Comparison of ENCODE assay signal across 19 cellular contexts in the genomic region with DNA sequence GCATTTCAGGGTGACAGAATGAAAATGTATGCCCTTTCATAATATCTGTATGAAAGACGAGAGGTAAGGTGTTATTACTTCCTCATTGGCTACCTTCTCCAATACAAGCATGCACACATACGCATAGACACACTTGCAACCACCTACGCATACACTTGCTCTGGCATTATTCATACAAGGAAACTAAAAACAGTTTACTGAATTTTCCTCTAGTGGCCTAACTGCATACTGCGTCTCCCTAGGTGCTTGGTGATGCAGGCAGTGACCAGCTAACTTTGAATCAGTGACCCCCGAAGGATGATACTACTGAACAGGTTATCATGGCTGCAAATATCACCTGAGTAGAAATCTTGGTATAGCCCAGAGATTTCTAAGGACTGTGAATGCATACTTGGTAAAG.
A peak's percentile ranks its signal among the peaks of the same experiment; 100 is the strongest.
DNase-seq lines count a peak whose midpoint lies in the region; ATAC-seq, FAIRE-seq and TF ChIP-seq lines count a peak whose summit lies in the region.
"Had no signal": no experiment of that assay in that cellular context is flagged by ENCODE, and none has a peak within 500 bp of the region (broad histone marks: within the 10 kb centered on the region; RNA-seq: fewer than 3 reads in every experiment).

No MANE protein-coding gene starts in this region.

- H3K9me3 ChIP-seq in DND-41 (ENCODE audit: insufficient read depth, low read length, severe bottlenecking) = no peaks in the 10 kb centered on the region
- H3K9me3 ChIP-seq in HepG2 (ENCODE audit: low read length) = no peaks in the 10 kb centered on the region
- no peaks in the 10 kb centered on the region for H3K9me3 ChIP-seq in tibial artery
- H3K9me3 ChIP-seq: esophagus muscularis mucosa had no signal

- H3K4me3 ChIP-seq in DND-41 (ENCODE audit: low read depth in 1 of 2, low read length in 2 of 2) = no peak overlapping the region
- no peak overlapping the region for H3K4me3 ChIP-seq in bronchial epithelial cell (ENCODE audit: low read depth, low read length)
- H3K4me3 ChIP-seq in HepG2 (replicated peaks in 1 of 3; ENCODE audit: insufficient read depth in 1 of 3, low read depth in 2 of 3, low read length in 3 of 3) = no peak overlapping the region
- H3K4me3 ChIP-seq in tibial artery = no peak overlapping the region
- H3K4me3 ChIP-seq: esophagus muscularis mucosa had no signal

- TF ChIP-seq RAD21 in HepG2 (CRISPR knock-in tag; IDR thresholded peaks at IDR 0.05) = no peak

- CTCF ChIA-PET in HepG2 (lab: Yijun Ruan, JAX; ENCODE audit: low intra/inter-chr PET ratio, low total read pairs) = no interaction called here

- H3K4me2 ChIP-seq in DND-41 (ENCODE audit: insufficient read depth, low read length) (no peak overlapping the region), HepG2 (ENCODE audit: low read depth, low read length) (no peak overlapping the region)

- H3K36me3 ChIP-seq in DND-41 (ENCODE audit: insufficient read depth, low read length) (no peaks in the 10 kb centered on the region), bronchial epithelial cell (ENCODE audit: control insufficient read depth, insufficient read depth, low read length) (no peaks in the 10 kb centered on the region), HepG2 (replicated peaks in 1 of 2; ENCODE audit: control insufficient read depth in 1 of 2, insufficient read depth in 2 of 2, low read length in 2 of 2) (no peaks in the 10 kb centered on the region), tibial artery (no peaks in the 10 kb centered on the region)
- H3K36me3 ChIP-seq: esophagus muscularis mucosa had no signal

- H3K27ac ChIP-seq in DND-41 (ENCODE audit: low read length) (no peak overlapping the region), HepG2 (ENCODE audit: extremely low read length, insufficient read depth, low read length) (no peak overlapping the region), tibial artery (no peak overlapping the region)
- H3K27ac ChIP-seq: esophagus muscularis mucosa had no signal

- no peak for TF ChIP-seq POLR2A in HepG2 (IDR thresholded peaks at IDR 0.05; ENCODE audit: insufficient read depth in 1 of 2, low read depth in 2 of 2, low read length in 2 of 2)

- no peaks in the 10 kb centered on the region for H3K79me2 ChIP-seq in DND-41 (ENCODE audit: insufficient read depth, low read length)
- no peaks in the 10 kb centered on the region for H3K79me2 ChIP-seq in HepG2 (ENCODE audit: insufficient read depth, low read length)

- in situ Hi-C loops in HepG2 (cut with HindIII; ENCODE audit: extremely low pct_ligation_motif_present, low pct_unique_long_range_greater_than_20kb) = no loop called here

- intact Hi-C loops in HepG2 (cut with micrococcal nuclease; ENCODE audit: unreplicated experiment) (no loop called here), tibial artery (cut with DNase I; ENCODE audit: low total_unique reads) (no loop called here)

- 43% methylated on average over 5 of the region's 5 CpGs for WGBS in HepG2 (ENCODE audit: low lambda C conversion rate)

- DNase-seq in DND-41 (no peak), bronchial epithelial cell (ENCODE audit: low read depth) (peak; percentile 80), HepG2 (ENCODE audit: low spot score) (no peak), tibial artery (no peak), AG08396 (ENCODE audit: low spot score) (no peak)
- DNase-seq in activated CD8-positive, alpha-beta memory T cell treated with anti-CD3 and anti-CD28 coated beads, Interleukin-2, amount 50 U/mL, for 48 hours = no peak
- DNase-seq: activated CD4-positive, alpha-beta T cell treated with anti-CD3 and anti-CD28 coated beads for 4 hours; CD8-positive, alpha-beta T cell; H7; left ventricle myocardium superior; NCI-H187 treated with DMSO at 0.1 percent for 48 hours; stimulated activated naive CD4-positive, alpha-beta T cell had no signal

- H3K9ac ChIP-seq in DND-41 (ENCODE audit: low read depth, low read length) (no peak overlapping the region), HepG2 (ENCODE audit: insufficient read depth, low read depth, low read length) (no peak overlapping the region)

- peaks cover 22% of the 10 kb centered on the region for H3K4me1 ChIP-seq in DND-41 (ENCODE audit: insufficient read depth, low read length)
- H3K4me1 ChIP-seq in HepG2 (ENCODE audit: insufficient read depth, low read length) = no peaks in the 10 kb centered on the region
- H3K4me1 ChIP-seq in tibial artery = no peaks in the 10 kb centered on the region
- H3K4me1 ChIP-seq: esophagus muscularis mucosa had no signal

- ATAC-seq in DND-41 (ENCODE audit: insufficient read depth, low read depth) (no peak), HG03442 (IDR thresholded peaks at IDR 0.05; ENCODE audit: unreplicated experiment) (peak; percentile 64), HepG2 (peak; percentile 73), HG03565 (IDR thresholded peaks at IDR 0.05; ENCODE audit: unreplicated experiment) (no peak)
- ATAC-seq: CD8-positive, alpha-beta T cell; left ventricle myocardium superior; sciatic nerve had no signal

- no peaks in the 10 kb centered on the region for H3K27me3 ChIP-seq in DND-41 (ENCODE audit: insufficient read depth, low read length, poor library complexity)
- no peaks in the 10 kb centered on the region for H3K27me3 ChIP-seq in bronchial epithelial cell (ENCODE audit: control insufficient read depth, insufficient read depth, low read length)
- no peaks in the 10 kb centered on the region for H3K27me3 ChIP-seq in HepG2 (ENCODE audit: control insufficient read depth in 1 of 2, insufficient read depth in 2 of 2, low read length in 2 of 2)
- no peaks in the 10 kb centered on the region for H3K27me3 ChIP-seq in tibial artery
- H3K27me3 ChIP-seq: dorsolateral prefrontal cortex, esophagus muscularis mucosa had no signal

- H2AFZ ChIP-seq in DND-41 (ENCODE audit: low read depth, low read length) = no peak overlapping the region
- no peak overlapping the region for H2AFZ ChIP-seq in HepG2 (ENCODE audit: low read length)

- FAIRE-seq in bronchial epithelial cell (lab: Jason Lieb, UNC) (peak; percentile 13), HepG2 (lab: Jason Lieb, UNC) (no peak)
- FAIRE-seq: GM19239, TTC549 had no signal

- no peaks in the 10 kb centered on the region for H4K20me1 ChIP-seq in DND-41 (ENCODE audit: insufficient read depth, low read length)
- H4K20me1 ChIP-seq in HepG2 (ENCODE audit: insufficient read depth, low read length) = no peaks in the 10 kb centered on the region

- TF ChIP-seq CTCF in DND-41 (IDR thresholded peaks at IDR 0.05; ENCODE audit: borderline replicate concordance, extremely low read depth, low read length, poor library complexity, severe bottlenecking) = peak; percentile 32
- peak; percentile 60 for TF ChIP-seq CTCF in bronchial epithelial cell (IDR thresholded peaks at IDR 0.05; ENCODE audit: insufficient read depth, low read length, severe bottlenecking)
- no peak for TF ChIP-seq CTCF in HepG2 (CRISPR knock-in tag; IDR thresholded peaks at IDR 0.05)
- TF ChIP-seq CTCF in tibial artery (IDR thresholded peaks at IDR 0.05) = no peak

- BruUV-seq in HepG2 (replicated peaks; lab: Mats Ljungman, UMichigan) = no TSS peak

- POLR2A ChIA-PET in HepG2 (lab: Yijun Ruan, JAX) = no interaction called here

- TF ChIP-seq EP300 in HepG2 (IDR thresholded peaks at IDR 0.05; ENCODE audit: low read depth in 2 of 2, low read length in 2 of 2) (no peak), HepG2 (CRISPR knock-in tag; IDR thresholded peaks at IDR 0.05; ENCODE audit: borderline replicate concordance) (no peak)

TF ChIP-seq in HepG2, 621 proteins besides CTCF, POLR2A, EP300 and RAD21:
- TF ChIP-seq ZKSCAN5 (CRISPR knock-in tag; IDR thresholded peaks at IDR 0.05) = no peak

Comparison
In these comparisons a context has a peak if more than half of its experiments do, and no peak if none do; other contexts are left out.
1. ATAC-seq: peak in HG03442 (single experiment) and HepG2 (single experiment); none in DND-41 (single experiment) and HG03565 (single experiment).
2. CTCF ChIP-seq: peak in DND-41 (single experiment) and bronchial epithelial cell (single experiment); none in HepG2 (single experiment) and tibial artery (0 of 2).